In genomic region chr14:99274346-99275221, GRCh38 we compare ENCODE assay signal across 8 cellular contexts. TPM values are rescaled to one million over a fixed set of nuclear protein-coding genes. Genes with fewer than 3 reads are reported as not detected.
DNase-seq lines count a peak whose midpoint lies in the region; ATAC-seq and TF ChIP-seq lines count a peak whose summit lies in the region.

No MANE protein-coding gene starts in this region.

- POLR2A ChIA-PET in CD4-positive, alpha-beta T cell (lab: Charles Lee), result interaction anchor here (0.7 to 64.5 kb wide), 9 partner anchors 7 to 1555 kb away, joined by 3 to 4389 read pairs (median 5); no protein-coding TSS in a partner anchor
- POLR2A ChIA-PET in HCT116 (lab: Charles Lee), result interaction anchor here (0.7 kb wide), 1 partner anchor 354 kb away, joined by 3 read pairs; no protein-coding TSS in a partner anchor
- POLR2A ChIA-PET in activated CD8-positive, alpha-beta T cell treated with anti-CD3 and anti-CD28 coated beads for 36 hours (lab: Charles Lee), result interaction anchor here (0.5 to 15.9 kb wide), 6 partner anchors 13 to 1296 kb away, joined by 3 to 496 read pairs (median 4); no protein-coding TSS in a partner anchor

- TF ChIP-seq CTCF in CD4-positive, alpha-beta T cell (IDR thresholded peaks at IDR 0.05), result no peak
- TF ChIP-seq CTCF in HCT116 (IDR thresholded peaks at IDR 0.05 in 2 of 3, conservative IDR thresholded peaks at IDR 0.05 in 1 of 3; ENCODE audit: borderline replicate concordance in 1 of 3, insufficient read depth in 1 of 3, low read depth in 2 of 3, low read length in 2 of 3) (peak; percentile 35 to 51 (median 42); a peak in 5 of 6 replicates), epithelial cell of proximal tubule (conservative IDR thresholded peaks at IDR 0.05; ENCODE audit: low read depth, low read length) (peak; percentile 42), transverse colon (IDR thresholded peaks at IDR 0.05) (peak in 4 of 5 experiments; percentile 19 to 49 (median 24))
- peak; percentile 37 for TF ChIP-seq CTCF in activated CD8-positive, alpha-beta T cell treated with anti-CD3 and anti-CD28 coated beads for 36 hours (IDR thresholded peaks at IDR 0.05)

- RAD21 ChIA-PET in HCT116 (lab: Charles Lee; ENCODE audit: low non-redundant PET in 1 of 2, low total read pairs in 2 of 2, uncharacterized antibody in 2 of 2, unreplicated experiment in 2 of 2), result interaction anchor here in 1 of 2 experiments (0.6 to 1.1 kb wide), 2 partner anchors 25 to 114 kb away, joined by 3 to 6 read pairs; no protein-coding TSS in a partner anchor

- DNase-seq in CD4-positive, alpha-beta T cell, result peak in 6 of 10 experiments; percentile 36 to 61 (median 53)
- DNase-seq in HCT116 (ENCODE audit: low read depth, low spot score), result peak; percentile 78
- peak; percentile 57 for DNase-seq in NCI-H226
- DNase-seq in activated CD8-positive, alpha-beta T cell treated with anti-CD3 and anti-CD28 coated beads for 36 hours, result peak; percentile 65
- DNase-seq in epithelial cell of proximal tubule (ENCODE audit: low read depth), result peak; percentile 22
- peak; percentile 75 for DNase-seq in transverse colon

- H3K27me3 ChIP-seq in CD4-positive, alpha-beta T cell (ENCODE audit: control insufficient read depth, insufficient read depth, low read length), result no peaks in the 10 kb centered on the region
- H3K27me3 ChIP-seq in HCT116 (ENCODE audit: insufficient read depth, low read length), result peaks cover 35% of the 10 kb centered on the region
- peaks cover 49% of the 10 kb centered on the region for H3K27me3 ChIP-seq in mononuclear cell (ENCODE audit: insufficient read depth, low read length)
- peaks cover 56% of the 10 kb centered on the region for H3K27me3 ChIP-seq in transverse colon

- peak; percentile 79 for TF ChIP-seq RAD21 in HCT116 (IDR thresholded peaks at IDR 0.05; ENCODE audit: low read depth)

- H3K36me3 Mint-ChIP-seq in CD4-positive, alpha-beta T cell (ENCODE audit: low read depth), result peaks cover 24% of the 10 kb centered on the region
- peaks cover 7% of the 10 kb centered on the region for H3K36me3 Mint-ChIP-seq in activated CD8-positive, alpha-beta T cell treated with anti-CD3 and anti-CD28 coated beads for 36 hours (ENCODE audit: low read depth)

- H3K9me3 ChIP-seq in CD4-positive, alpha-beta T cell (ENCODE audit: control insufficient read depth, low read length), result no peaks in the 10 kb centered on the region
- no peaks in the 10 kb centered on the region for H3K9me3 ChIP-seq in HCT116 (ENCODE audit: control insufficient read depth in 1 of 2, insufficient read depth in 1 of 2, low read depth in 1 of 2, low read length in 2 of 2)
- no peaks in the 10 kb centered on the region for H3K9me3 ChIP-seq in mononuclear cell (ENCODE audit: low read depth, low read length)
- H3K9me3 ChIP-seq in transverse colon, result no peaks in the 10 kb centered on the region

- CTCF ChIA-PET in CD4-positive, alpha-beta T cell (lab: Charles Lee), result interaction anchor here (0.6 to 1.8 kb wide), 21 partner anchors 8 to 1373 kb away, joined by 3 to 9 read pairs (median 4); no protein-coding TSS in a partner anchor
- CTCF ChIA-PET in HCT116 (lab: Charles Lee), result interaction anchor here (1.0 kb wide), 1 partner anchor 45 kb away, joined by 5 read pairs; no protein-coding TSS in a partner anchor
- CTCF ChIA-PET in activated CD8-positive, alpha-beta T cell treated with anti-CD3 and anti-CD28 coated beads for 36 hours (lab: Charles Lee), result interaction anchor here (0.6 to 2.1 kb wide), 9 partner anchors 9 to 1135 kb away, joined by 3 to 8 read pairs (median 3); no protein-coding TSS in a partner anchor

- H3K9me2 ChIP-seq in HCT116 (ENCODE audit: insufficient read depth), result no peaks in the 10 kb centered on the region

- H2AFZ ChIP-seq in HCT116 (ENCODE audit: low read depth, low read length, poor library complexity, severe bottlenecking), result peak overlapping the region; percentile 26

- H3K4me3 Mint-ChIP-seq in CD4-positive, alpha-beta T cell, result peak overlapping the region; percentile 97
- H3K4me3 Mint-ChIP-seq in activated CD8-positive, alpha-beta T cell treated with anti-CD3 and anti-CD28 coated beads for 36 hours, result peak overlapping the region; percentile 86

- no peak overlapping the region for H3K27ac ChIP-seq in CD4-positive, alpha-beta T cell (ENCODE audit: low read depth, low read length)
- H3K27ac ChIP-seq in HCT116 (ENCODE audit: low read depth, low read length), result peak overlapping the region; percentile 27; the same call in 1 of the 2 replicates
- H3K27ac ChIP-seq in transverse colon, result peak overlapping the region; percentile 77 to 87 (median 82)

- H4K20me1 ChIP-seq in HCT116 (ENCODE audit: insufficient read depth), result no peaks in the 10 kb centered on the region

- no peaks in the 10 kb centered on the region for H3K79me2 ChIP-seq in HCT116 (ENCODE audit: insufficient read depth, low read length)

- H3K36me3 ChIP-seq in HCT116 (ENCODE audit: control insufficient read depth in 1 of 2, insufficient read depth in 2 of 2, low read length in 2 of 2) (no peaks in the 10 kb centered on the region), transverse colon (no peaks in the 10 kb centered on the region)

- H3K4me1 Mint-ChIP-seq in CD4-positive, alpha-beta T cell (ENCODE audit: low read depth), result peaks cover 52% of the 10 kb centered on the region
- H3K4me1 Mint-ChIP-seq in activated CD8-positive, alpha-beta T cell treated with anti-CD3 and anti-CD28 coated beads for 36 hours (ENCODE audit: low read depth), result peaks cover 33% of the 10 kb centered on the region

- TF ChIP-seq POLR2A in HCT116 (IDR thresholded peaks at IDR 0.05; ENCODE audit: borderline replicate concordance, extremely low read depth, insufficient read depth, insufficient read length) (peak; percentile 53), transverse colon (IDR thresholded peaks at IDR 0.05) (no peak)

- no peaks in the 10 kb centered on the region for H3K9me3 Mint-ChIP-seq in CD4-positive, alpha-beta T cell
- H3K9me3 Mint-ChIP-seq in activated CD8-positive, alpha-beta T cell treated with anti-CD3 and anti-CD28 coated beads for 36 hours, result no peaks in the 10 kb centered on the region

- BruUV-seq in HCT116 (replicated peaks; lab: Mats Ljungman, UMichigan), result no TSS peak

- H3K9ac ChIP-seq in HCT116 (ENCODE audit: low read length), result peak overlapping the region; percentile 47

- no peak for ATAC-seq in CD4-positive, alpha-beta T cell (ENCODE audit: poor library complexity)
- ATAC-seq in HCT116, result peak; percentile 84
- ATAC-seq in activated CD8-positive, alpha-beta T cell treated with anti-CD3 and anti-CD28 coated beads for 36 hours, result peak; percentile 14
- no peak for ATAC-seq in HG02623 (IDR thresholded peaks at IDR 0.05; ENCODE audit: unreplicated experiment)

- 2% methylated on average over 65 of the region's 69 CpGs; no CpG with 5 or more reads in 1 of the 2 donors for WGBS in transverse colon (ENCODE audit: low coverage in 1 of 2), 2 donors

- no peak for TF ChIP-seq EP300 in transverse colon (IDR thresholded peaks at IDR 0.05; ENCODE audit: low read depth)

- intact Hi-C loops in CD4-positive, alpha-beta T cell (cut with DNase I, micrococcal nuclease), result loop anchor here (2.0 to 10.0 kb wide), 8 partner anchors 832 to 1977 kb away; no protein-coding TSS in a partner anchor
- intact Hi-C loops in HCT116 (cut with micrococcal nuclease) (loop anchor here (5.0 kb wide), 1 partner anchor 237 kb away; no protein-coding TSS in a partner anchor), transverse colon (cut with DNase I; ENCODE audit: low total_unique reads) (no loop called here)
- intact Hi-C loops in activated CD8-positive, alpha-beta T cell treated with anti-CD3 and anti-CD28 coated beads for 36 hours (cut with micrococcal nuclease), result loop anchor here (5.0 kb wide), 1 partner anchor 1297 kb away; no protein-coding TSS in a partner anchor

- peak overlapping the region; percentile 84 for H3K27ac Mint-ChIP-seq in CD4-positive, alpha-beta T cell
- H3K27ac Mint-ChIP-seq in activated CD8-positive, alpha-beta T cell treated with anti-CD3 and anti-CD28 coated beads for 36 hours, result peak overlapping the region; percentile 96

- H3K27me3 Mint-ChIP-seq in CD4-positive, alpha-beta T cell, result peaks cover 5% of the 10 kb centered on the region
- peaks cover 2% of the 10 kb centered on the region for H3K27me3 Mint-ChIP-seq in activated CD8-positive, alpha-beta T cell treated with anti-CD3 and anti-CD28 coated beads for 36 hours

- peak overlapping the region; percentile 81 for H3K4me2 ChIP-seq in HCT116 (ENCODE audit: low read length)

- H3K4me3 ChIP-seq in HCT116 (replicated peaks in 1 of 2; ENCODE audit: low read depth in 1 of 2, low read length in 2 of 2) (peak overlapping the region; percentile 29 to 52), epithelial cell of proximal tubule (ENCODE audit: low read depth, low read length) (peak overlapping the region; percentile 52), mononuclear cell (ENCODE audit: low read length) (peak overlapping the region; percentile 38), transverse colon (peak overlapping the region in 3 of 4 donors; percentile 34 to 66 (median 40))

- in situ Hi-C loops in transverse colon (cut with MboI; ENCODE audit: low pct_ligation_motif_present in 1 of 4, low pct_unique_long_range_greater_than_20kb in 1 of 4, low sequenced_read_pairs in 3 of 4), result loop anchor here in 3 of 4 donors (25.0 kb wide), 3 partner anchors 1112 to 1287 kb away; no protein-coding TSS in a partner anchor

- H3K4me1 ChIP-seq in HCT116 (ENCODE audit: control insufficient read depth in 1 of 2, insufficient read depth in 2 of 2, low read length in 2 of 2), result peaks cover 11 to 36% of the 10 kb centered on the region in 2 experiments; a peak in 3 of 4 replicates
- peaks cover 25% of the 10 kb centered on the region for H3K4me1 ChIP-seq in mononuclear cell (ENCODE audit: insufficient read depth, low read length)
- peaks cover 12 to 44% (median 41%) of the 10 kb centered on the region in 4 donors for H3K4me1 ChIP-seq in transverse colon

RNA-seq across cellular contexts. Expression of gene BCL11B, which starts 2.6 kb away (rescaled TPM):
- 100 to 1,000 TPM; 244 to 254 TPM for total RNA-seq in CD4-positive, alpha-beta T cell
- 1.1 TPM for total RNA-seq in HCT116 (2021; ENCODE audit: unreplicated experiment)
- 0.11 and 0.23 TPM in 2 replicates for polyA plus RNA-seq in HCT116 (2012)
- total RNA-seq in activated CD8-positive, alpha-beta T cell treated with anti-CD3 and anti-CD28 coated beads for 36 hours, result 10 to 100 TPM; 48.5 to 53.0 TPM
- 0.23 and 0.58 TPM in 2 replicates for total RNA-seq in epithelial cell of proximal tubule
- 101 TPM for total RNA-seq in mononuclear cell
- 1 to 10 TPM in 3 of 4 donors, under 1 TPM in 1; 0.37 to 4.8 (median 3.7) TPM for total RNA-seq in transverse colon

Comparison
In these comparisons a context has a peak if more than half of its experiments do, and no peak if none do; other contexts are left out.
1. ATAC-seq: peak in HCT116 (single experiment) and activated CD8-positive, alpha-beta T cell treated with anti-CD3 and anti-CD28 coated beads for 36 hours (single experiment); none in CD4-positive, alpha-beta T cell (single experiment) and HG02623 (single experiment).
2. DNase-seq: peak in every context shown above with its lines; median percentile 78 in HCT116; 75 in transverse colon; 65 in activated CD8-positive, alpha-beta T cell treated with anti-CD3 and anti-CD28 coated beads for 36 hours; 57 in NCI-H226; 53 in CD4-positive, alpha-beta T cell; 22 in epithelial cell of proximal tubule.
3. RNA of gene BCL11B, which starts 2.6 kb away (total RNA-seq): 244 to 254 TPM in CD4-positive, alpha-beta T cell, 101 TPM in mononuclear cell (single experiment) and 48.5 to 53.0 TPM in activated CD8-positive, alpha-beta T cell treated with anti-CD3 and anti-CD28 coated beads for 36 hours; 0.37 to 4.8 TPM in transverse colon, 1.1 TPM in HCT116 (single experiment) and 0.23 to 0.58 TPM in epithelial cell of proximal tubule; every median in the first group is over 4 times any median in the second.
4. Peak in every context shown above with its lines, with median percentiles within 50 percentile points of each other: H3K4me3 ChIP-seq.